ENCODE assay signal across 1 cellular context in the genomic region with DNA sequence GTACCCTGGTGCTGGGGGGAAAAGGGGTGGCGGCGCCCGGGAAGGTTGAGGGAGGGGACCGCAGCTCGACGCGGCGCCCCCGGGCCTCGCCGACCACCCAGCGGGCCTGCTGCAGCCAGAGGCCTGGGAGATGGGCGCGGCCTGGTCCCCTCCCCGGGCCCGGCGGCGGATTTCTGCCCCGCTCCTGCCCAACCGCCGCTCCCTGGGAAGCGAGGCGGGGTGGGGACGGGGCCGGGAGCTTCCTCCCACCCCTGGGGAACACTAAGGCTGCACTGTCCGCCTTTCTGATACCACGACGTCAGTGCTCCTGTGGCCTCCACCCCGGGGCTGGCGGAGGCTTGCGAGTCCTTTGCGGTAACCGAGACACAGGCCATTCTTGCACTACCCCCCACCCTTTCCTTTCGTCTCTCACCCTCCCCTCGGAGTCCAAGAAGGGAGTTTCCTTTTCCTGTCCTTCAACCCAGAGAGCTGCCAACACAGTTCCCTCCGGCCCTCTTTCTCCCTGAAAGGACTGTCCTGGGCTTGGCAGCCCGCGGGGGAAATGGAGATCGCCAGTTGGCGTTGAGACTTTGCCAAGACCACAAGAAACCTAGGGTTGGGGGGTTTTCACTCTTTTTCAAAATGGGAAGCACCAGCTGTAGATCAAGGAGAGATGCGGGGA.
TF ChIP-seq lines count a peak whose summit lies in the region.

No MANE protein-coding gene starts in this region.

TF ChIP-seq in K562, 482 proteins besides CTCF, POLR2A, EP300 and RAD21 (continued from another document and continues in another):
- TF ChIP-seq CEBPZ (IDR thresholded peaks at IDR 0.05; ENCODE audit: borderline replicate concordance, low read depth, low read length): no peak
- TF ChIP-seq CHD1 (IDR thresholded peaks at IDR 0.05; ENCODE audit: low read length): no peak
- TF ChIP-seq NONO (IDR thresholded peaks at IDR 0.05; ENCODE audit: low read depth in 2 of 2, low read length in 1 of 2): no peak; a peak in 1 of 4 replicates
- no peak for TF ChIP-seq ZFP1 (CRISPR knock-in tag; IDR thresholded peaks at IDR 0.05)
- TF ChIP-seq RFX5 (IDR thresholded peaks at IDR 0.05; ENCODE audit: low read depth, low read length): no peak
- TF ChIP-seq, protein P1, sequence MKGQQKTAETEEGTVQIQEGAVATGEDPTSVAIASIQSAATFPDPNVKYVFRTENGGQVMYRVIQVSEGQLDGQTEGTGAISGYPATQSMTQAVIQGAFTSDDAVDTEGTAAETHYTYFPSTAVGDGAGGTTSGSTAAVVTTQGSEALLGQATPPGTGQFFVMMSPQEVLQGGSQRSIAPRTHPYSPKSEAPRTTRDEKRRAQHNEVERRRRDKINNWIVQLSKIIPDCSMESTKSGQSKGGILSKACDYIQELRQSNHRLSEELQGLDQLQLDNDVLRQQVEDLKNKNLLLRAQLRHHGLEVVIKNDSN (CRISPR knock-in tag; IDR thresholded peaks at IDR 0.05): no peak
- TF ChIP-seq RBM25 (IDR thresholded peaks at IDR 0.05; ENCODE audit: low read depth, low read length, severe bottlenecking): no peak
- TF ChIP-seq, protein P2, sequence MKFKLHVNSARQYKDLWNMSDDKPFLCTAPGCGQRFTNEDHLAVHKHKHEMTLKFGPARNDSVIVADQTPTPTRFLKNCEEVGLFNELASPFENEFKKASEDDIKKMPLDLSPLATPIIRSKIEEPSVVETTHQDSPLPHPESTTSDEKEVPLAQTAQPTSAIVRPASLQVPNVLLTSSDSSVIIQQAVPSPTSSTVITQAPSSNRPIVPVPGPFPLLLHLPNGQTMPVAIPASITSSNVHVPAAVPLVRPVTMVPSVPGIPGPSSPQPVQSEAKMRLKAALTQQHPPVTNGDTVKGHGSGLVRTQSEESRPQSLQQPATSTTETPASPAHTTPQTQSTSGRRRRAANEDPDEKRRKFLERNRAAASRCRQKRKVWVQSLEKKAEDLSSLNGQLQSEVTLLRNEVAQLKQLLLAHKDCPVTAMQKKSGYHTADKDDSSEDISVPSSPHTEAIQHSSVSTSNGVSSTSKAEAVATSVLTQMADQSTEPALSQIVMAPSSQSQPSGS (CRISPR knock-in tag; IDR thresholded peaks at IDR 0.05): no peak
- TF ChIP-seq, protein P3, sequence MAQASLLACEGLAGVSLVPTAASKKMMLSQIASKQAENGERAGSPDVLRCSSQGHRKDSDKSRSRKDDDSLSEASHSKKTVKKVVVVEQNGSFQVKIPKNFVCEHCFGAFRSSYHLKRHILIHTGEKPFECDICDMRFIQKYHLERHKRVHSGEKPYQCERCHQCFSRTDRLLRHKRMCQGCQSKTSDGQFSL (CRISPR knock-in tag; IDR thresholded peaks at IDR 0.05): 0 out of 2 replicates have a peak, but pooled peaks have one; percentile 13
- TF ChIP-seq, protein P3 (tag; IDR thresholded peaks at IDR 0.05): no peak
- no peak for TF ChIP-seq ZNF354B (CRISPR knock-in tag; IDR thresholded peaks at IDR 0.05)
- TF ChIP-seq SMC3 (conservative IDR thresholded peaks at IDR 0.05; ENCODE audit: insufficient read depth, low read depth, low read length): no peak
- no peak; the same call in 1 of the 2 replicates for TF ChIP-seq ZBTB1 (CRISPR knock-in tag; IDR thresholded peaks at IDR 0.05; ENCODE audit: borderline replicate concordance, low read depth)
- TF ChIP-seq EZH2 (IDR thresholded peaks at IDR 0.05; ENCODE audit: borderline replicate concordance, low read depth, low read length): no peak
- no peak for TF ChIP-seq KDM1A (IDR thresholded peaks at IDR 0.05)
- TF ChIP-seq, protein P4, sequence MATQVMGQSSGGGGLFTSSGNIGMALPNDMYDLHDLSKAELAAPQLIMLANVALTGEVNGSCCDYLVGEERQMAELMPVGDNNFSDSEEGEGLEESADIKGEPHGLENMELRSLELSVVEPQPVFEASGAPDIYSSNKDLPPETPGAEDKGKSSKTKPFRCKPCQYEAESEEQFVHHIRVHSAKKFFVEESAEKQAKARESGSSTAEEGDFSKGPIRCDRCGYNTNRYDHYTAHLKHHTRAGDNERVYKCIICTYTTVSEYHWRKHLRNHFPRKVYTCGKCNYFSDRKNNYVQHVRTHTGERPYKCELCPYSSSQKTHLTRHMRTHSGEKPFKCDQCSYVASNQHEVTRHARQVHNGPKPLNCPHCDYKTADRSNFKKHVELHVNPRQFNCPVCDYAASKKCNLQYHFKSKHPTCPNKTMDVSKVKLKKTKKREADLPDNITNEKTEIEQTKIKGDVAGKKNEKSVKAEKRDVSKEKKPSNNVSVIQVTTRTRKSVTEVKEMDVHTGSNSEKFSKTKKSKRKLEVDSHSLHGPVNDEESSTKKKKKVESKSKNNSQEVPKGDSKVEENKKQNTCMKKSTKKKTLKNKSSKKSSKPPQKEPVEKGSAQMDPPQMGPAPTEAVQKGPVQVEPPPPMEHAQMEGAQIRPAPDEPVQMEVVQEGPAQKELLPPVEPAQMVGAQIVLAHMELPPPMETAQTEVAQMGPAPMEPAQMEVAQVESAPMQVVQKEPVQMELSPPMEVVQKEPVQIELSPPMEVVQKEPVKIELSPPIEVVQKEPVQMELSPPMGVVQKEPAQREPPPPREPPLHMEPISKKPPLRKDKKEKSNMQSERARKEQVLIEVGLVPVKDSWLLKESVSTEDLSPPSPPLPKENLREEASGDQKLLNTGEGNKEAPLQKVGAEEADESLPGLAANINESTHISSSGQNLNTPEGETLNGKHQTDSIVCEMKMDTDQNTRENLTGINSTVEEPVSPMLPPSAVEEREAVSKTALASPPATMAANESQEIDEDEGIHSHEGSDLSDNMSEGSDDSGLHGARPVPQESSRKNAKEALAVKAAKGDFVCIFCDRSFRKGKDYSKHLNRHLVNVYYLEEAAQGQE (CRISPR knock-in tag; IDR thresholded peaks at IDR 0.05; ENCODE audit: low read depth): no peak; the same call in 1 of the 2 replicates
- TF ChIP-seq SMAD4 (CRISPR knock-in tag; conservative IDR thresholded peaks at IDR 0.05): no peak
- no peak for TF ChIP-seq ZNF57 (CRISPR knock-in tag; IDR thresholded peaks at IDR 0.05)
- TF ChIP-seq HNRNPL (IDR thresholded peaks at IDR 0.05; ENCODE audit: low read depth, low read length): no peak
- TF ChIP-seq GABPA (tag; conservative IDR thresholded peaks at IDR 0.05; ENCODE audit: low read depth): peak; percentile 51; the same call in 1 of the 2 replicates
- no peak for TF ChIP-seq ZNF707 (CRISPR knock-in tag; conservative IDR thresholded peaks at IDR 0.05)
- peak; percentile 6; the same call in 1 of the 2 replicates for TF ChIP-seq TAF7 (tag; IDR thresholded peaks at IDR 0.05)
- TF ChIP-seq BMI1 (IDR thresholded peaks at IDR 0.05; ENCODE audit: low read length): no peak
- no peak for TF ChIP-seq CHD4 (IDR thresholded peaks at IDR 0.05; ENCODE audit: insufficient read depth, insufficient replicate concordance, low read depth, low read length, poor library complexity, severe bottlenecking)
- TF ChIP-seq, protein P5, sequence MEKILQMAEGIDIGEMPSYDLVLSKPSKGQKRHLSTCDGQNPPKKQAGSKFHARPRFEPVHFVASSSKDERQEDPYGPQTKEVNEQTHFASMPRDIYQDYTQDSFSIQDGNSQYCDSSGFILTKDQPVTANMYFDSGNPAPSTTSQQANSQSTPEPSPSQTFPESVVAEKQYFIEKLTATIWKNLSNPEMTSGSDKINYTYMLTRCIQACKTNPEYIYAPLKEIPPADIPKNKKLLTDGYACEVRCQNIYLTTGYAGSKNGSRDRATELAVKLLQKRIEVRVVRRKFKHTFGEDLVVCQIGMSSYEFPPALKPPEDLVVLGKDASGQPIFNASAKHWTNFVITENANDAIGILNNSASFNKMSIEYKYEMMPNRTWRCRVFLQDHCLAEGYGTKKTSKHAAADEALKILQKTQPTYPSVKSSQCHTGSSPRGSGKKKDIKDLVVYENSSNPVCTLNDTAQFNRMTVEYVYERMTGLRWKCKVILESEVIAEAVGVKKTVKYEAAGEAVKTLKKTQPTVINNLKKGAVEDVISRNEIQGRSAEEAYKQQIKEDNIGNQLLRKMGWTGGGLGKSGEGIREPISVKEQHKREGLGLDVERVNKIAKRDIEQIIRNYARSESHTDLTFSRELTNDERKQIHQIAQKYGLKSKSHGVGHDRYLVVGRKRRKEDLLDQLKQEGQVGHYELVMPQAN (IDR thresholded peaks at IDR 0.05; ENCODE audit: borderline replicate concordance): no peak
- no peak for TF ChIP-seq ZNF830 (CRISPR knock-in tag; IDR thresholded peaks at IDR 0.05)
- no peak for TF ChIP-seq ETS2 (tag; IDR thresholded peaks at IDR 0.05; ENCODE audit: borderline replicate concordance, poor library complexity, severe bottlenecking)
- no peak for TF ChIP-seq NEUROD1 (IDR thresholded peaks at IDR 0.05; ENCODE audit: borderline replicate concordance, low read depth, low read length, partially characterized antibody)
- no peak for TF ChIP-seq POLR3A (IDR thresholded peaks at IDR 0.05; ENCODE audit: borderline replicate concordance, extremely low read depth, insufficient read depth, insufficient read length)
- TF ChIP-seq, protein P6, sequence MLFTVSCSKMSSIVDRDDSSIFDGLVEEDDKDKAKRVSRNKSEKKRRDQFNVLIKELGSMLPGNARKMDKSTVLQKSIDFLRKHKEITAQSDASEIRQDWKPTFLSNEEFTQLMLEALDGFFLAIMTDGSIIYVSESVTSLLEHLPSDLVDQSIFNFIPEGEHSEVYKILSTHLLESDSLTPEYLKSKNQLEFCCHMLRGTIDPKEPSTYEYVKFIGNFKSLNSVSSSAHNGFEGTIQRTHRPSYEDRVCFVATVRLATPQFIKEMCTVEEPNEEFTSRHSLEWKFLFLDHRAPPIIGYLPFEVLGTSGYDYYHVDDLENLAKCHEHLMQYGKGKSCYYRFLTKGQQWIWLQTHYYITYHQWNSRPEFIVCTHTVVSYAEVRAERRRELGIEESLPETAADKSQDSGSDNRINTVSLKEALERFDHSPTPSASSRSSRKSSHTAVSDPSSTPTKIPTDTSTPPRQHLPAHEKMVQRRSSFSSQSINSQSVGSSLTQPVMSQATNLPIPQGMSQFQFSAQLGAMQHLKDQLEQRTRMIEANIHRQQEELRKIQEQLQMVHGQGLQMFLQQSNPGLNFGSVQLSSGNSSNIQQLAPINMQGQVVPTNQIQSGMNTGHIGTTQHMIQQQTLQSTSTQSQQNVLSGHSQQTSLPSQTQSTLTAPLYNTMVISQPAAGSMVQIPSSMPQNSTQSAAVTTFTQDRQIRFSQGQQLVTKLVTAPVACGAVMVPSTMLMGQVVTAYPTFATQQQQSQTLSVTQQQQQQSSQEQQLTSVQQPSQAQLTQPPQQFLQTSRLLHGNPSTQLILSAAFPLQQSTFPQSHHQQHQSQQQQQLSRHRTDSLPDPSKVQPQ (CRISPR knock-in tag; IDR thresholded peaks at IDR 0.05; ENCODE audit: borderline replicate concordance): no peak
- TF ChIP-seq ZNF75A (CRISPR knock-in tag; IDR thresholded peaks at IDR 0.05): no peak
- TF ChIP-seq BRD9 (IDR thresholded peaks at IDR 0.05; ENCODE audit: low read depth, partially characterized antibody): no peak
- TF ChIP-seq, protein P7, sequence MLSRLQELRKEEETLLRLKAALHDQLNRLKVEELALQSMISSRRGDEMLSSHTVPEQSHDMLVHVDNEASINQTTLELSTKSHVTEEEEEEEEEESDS (CRISPR knock-in tag; IDR thresholded peaks at IDR 0.05): no peak
- TF ChIP-seq ATF1 (CRISPR knock-in tag; IDR thresholded peaks at IDR 0.05): no peak
- TF ChIP-seq ATF1 (tag; IDR thresholded peaks at IDR 0.05): peak; percentile 62; the same call in 1 of the 2 replicates
- no peak for TF ChIP-seq ZC3H8 (IDR thresholded peaks at IDR 0.05)
- TF ChIP-seq DPF2 (IDR thresholded peaks at IDR 0.05): no peak
- TF ChIP-seq ZNF785 (CRISPR knock-in tag; IDR thresholded peaks at IDR 0.05): no peak
- TF ChIP-seq FOXP4 (CRISPR knock-in tag; IDR thresholded peaks at IDR 0.05; ENCODE audit: borderline replicate concordance): peak; percentile 53; the same call in 1 of the 2 replicates
- 0 out of 2 replicates have a peak, but pooled peaks have one; percentile 61 for TF ChIP-seq ZNF232 (CRISPR knock-in tag; IDR thresholded peaks at IDR 0.05)
- no peak for TF ChIP-seq ZZZ3 (IDR thresholded peaks at IDR 0.05)
- TF ChIP-seq NR1H2 (CRISPR knock-in tag; IDR thresholded peaks at IDR 0.05): no peak
